In the genomic region with DNA sequence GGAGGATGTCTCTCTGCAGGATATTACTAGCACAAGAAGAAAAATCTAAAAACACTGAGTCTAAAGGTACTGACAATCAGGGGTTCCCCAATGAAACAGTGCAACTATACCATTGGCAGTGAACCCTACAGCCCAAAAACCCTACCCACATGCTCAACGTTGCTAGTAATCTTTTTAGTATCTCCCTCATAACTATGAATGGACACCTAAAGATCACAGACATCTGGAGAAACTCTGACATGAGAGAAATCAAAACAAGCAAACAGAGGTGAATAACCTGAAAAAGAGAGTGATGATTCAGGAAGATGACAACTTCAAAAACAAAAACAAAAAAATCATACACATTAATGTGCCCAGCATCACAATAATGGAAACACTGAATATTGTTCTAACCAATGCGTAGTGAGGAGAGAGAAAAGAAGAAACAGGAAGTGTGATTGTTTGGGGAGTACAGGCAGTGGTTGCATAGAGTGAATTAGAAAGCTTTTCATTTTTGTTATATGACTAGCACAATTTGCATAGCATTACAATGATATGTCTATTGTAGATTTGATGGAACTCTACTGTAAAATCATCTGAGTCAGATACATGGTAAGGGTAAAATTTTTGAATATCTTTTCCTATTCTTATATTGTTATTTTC, we compare ENCODE assay signal across 14 cellular contexts.
DNase-seq lines count a peak whose midpoint lies in the region; ATAC-seq and FAIRE-seq lines count a peak whose summit lies in the region.
"Had no signal": no experiment of that assay in that cellular context is flagged by ENCODE, and none has a peak within 500 bp of the region (broad histone marks: within the 10 kb centered on the region; RNA-seq: fewer than 3 reads in every experiment).

No MANE protein-coding gene starts in this region.

- H3K4me1 ChIP-seq in small intestine (ENCODE audit: control insufficient read depth in 2 of 2, insufficient read depth in 1 of 2, low read depth in 1 of 2, low read length in 1 of 2) = no peaks in the 10 kb centered on the region

- 35 to 68% (median 67%) methylated on average over 2 of the region's 2 CpGs for WGBS in small intestine, 3 donors

- no peaks in the 10 kb centered on the region for H3K36me3 ChIP-seq in small intestine (ENCODE audit: control insufficient read depth in 2 of 2, insufficient read depth in 2 of 2, low read length in 2 of 2)
- H3K36me3 ChIP-seq: brain microvascular endothelial cell had no signal

- no peak overlapping the region for H3K27ac ChIP-seq in small intestine (ENCODE audit: low read depth in 1 of 2, low read length in 1 of 2)
- H3K27ac ChIP-seq: brain microvascular endothelial cell, dorsolateral prefrontal cortex had no signal

- peak; percentile 96 for ATAC-seq in GM18511 (IDR thresholded peaks at IDR 0.05; ENCODE audit: unreplicated experiment)
- ATAC-seq in GM21360 (IDR thresholded peaks at IDR 0.05; ENCODE audit: unreplicated experiment) = peak; percentile 91
- ATAC-seq in HG02870 (IDR thresholded peaks at IDR 0.05; ENCODE audit: unreplicated experiment) = peak; percentile 99
- ATAC-seq: left lobe of liver had no signal

- FAIRE-seq in small intestine (lab: Jason Lieb, UNC) = no peak

- no peaks in the 10 kb centered on the region for H3K27me3 ChIP-seq in small intestine (ENCODE audit: control insufficient read depth in 2 of 2, insufficient read depth in 2 of 2, low read length in 2 of 2)
- H3K27me3 ChIP-seq: brain microvascular endothelial cell had no signal

- H3K9me3 ChIP-seq in small intestine (ENCODE audit: control insufficient read depth, low read depth) = no peaks in the 10 kb centered on the region

- DNase-seq in OCI-M1 (lab: John Stamatoyannopoulos, UW) (peak; percentile 14), SW480 (ENCODE audit: low spot score) (no peak), small intestine (no peak), dermis blood vessel endothelial cell (no peak), putamen (ENCODE audit: low spot score) (no peak)
- DNase-seq: activated CD4-positive, CD25-positive, alpha-beta regulatory T cell treated with anti-CD3 and anti-CD28 coated beads, Interleukin-2, amount 50 U/mL, for 72 hours; brain microvascular endothelial cell; DMS153; dorsolateral prefrontal cortex; stimulated activated CD4-positive, alpha-beta T cell treated with anti-CD3 and anti-CD28 coated beads, Interleukin-12 subunit alpha, Interleukin-12 subunit beta, amount 100 ng/mL, for 4 hours had no signal

- H3K4me3 ChIP-seq in small intestine (ENCODE audit: low read depth in 1 of 2, low read length in 2 of 2) = no peak overlapping the region
- H3K4me3 ChIP-seq: dorsolateral prefrontal cortex had no signal
